Comparison of ENCODE assay signal across 26 cellular contexts in genomic region chr18:74186661-74187060, GRCh38. TPM values are rescaled to one million over a fixed set of nuclear protein-coding genes. Genes with fewer than 3 reads are reported as not detected.
A peak's percentile ranks its signal among the peaks of the same experiment; 100 is the strongest.
DNase-seq lines count a peak whose midpoint lies in the region; ATAC-seq, FAIRE-seq and TF ChIP-seq lines count a peak whose summit lies in the region.
"Had no signal": no experiment of that assay in that cellular context is flagged by ENCODE, and none has a peak within 500 bp of the region (broad histone marks: within the 10 kb centered on the region; RNA-seq: fewer than 3 reads in every experiment).

No MANE protein-coding gene starts in this region.

- WGBS in H1 (ENCODE audit: extremely low coverage in 1 of 2, insufficient coverage in 1 of 2, insufficient read length in 1 of 2, insufficient replicate concordance in 2 of 2, low coverage in 1 of 2, low lambda C conversion rate in 2 of 2, missing lambda C conversion rate in 1 of 2), 2 experiments = 97% methylated on average over 3 of the region's 3 CpGs; no CpG with 5 or more reads in 1 of the 2 experiments
- whole genome bisulfite sequencing in hepatocyte (ENCODE audit: low lambda C conversion rate, missing lambda C conversion rate) = 95% methylated on average over 3 of the region's 3 CpGs

- H3K18ac ChIP-seq in H1 (ENCODE audit: extremely low read depth, low read length) = no peak overlapping the region

- H3K4me1 ChIP-seq in H1 (replicated peaks in 1 of 4; ENCODE audit: control insufficient read depth in 3 of 4, insufficient read depth in 4 of 4, low read length in 3 of 4) = peaks cover 2 to 11% (median 8%) of the 10 kb centered on the region in 4 experiments; a peak in 6 of 7 replicates
- H3K4me1 ChIP-seq in keratinocyte (ENCODE audit: control insufficient read depth, extremely low read depth, insufficient read depth, low read length) = peaks cover 29% of the 10 kb centered on the region
- H3K4me1 ChIP-seq in hepatocyte (ENCODE audit: insufficient read depth) = no peaks in the 10 kb centered on the region
- H3K4me1 ChIP-seq: A549; BE2C; BLaER1 treated with 17β-estradiol and CSF1 and Interleukin-3, amounts not matched to agents 10 nM and 100 nM; HAP-1 had no signal

- H3K27me3 Mint-ChIP-seq in effector memory CD8-positive, alpha-beta T cell = peaks cover 68 to 79% of the 10 kb centered on the region in 2 donors

- no peaks in the 10 kb centered on the region for H3K9me2 ChIP-seq in hepatocyte (replicated peaks; ENCODE audit: insufficient read depth)

- TF ChIP-seq CTCF in D721Med (IDR thresholded peaks at IDR 0.05; ENCODE audit: insufficient read depth, missing control alignments) (no peak), H1 (IDR thresholded peaks at IDR 0.05; ENCODE audit: control extremely low read depth in 1 of 3, insufficient read depth in 1 of 3, low read depth in 1 of 3, low read length in 3 of 3) (no peak), keratinocyte (optimal IDR thresholded peaks at IDR 0.05 in 1 of 3, IDR thresholded peaks at IDR 0.05 in 1 of 3, conservative IDR thresholded peaks at IDR 0.05 in 1 of 3; ENCODE audit: extremely low read depth in 1 of 3, insufficient read depth in 2 of 3, low read length in 3 of 3) (no peak), hepatocyte (IDR thresholded peaks at IDR 0.05; ENCODE audit: poor library complexity) (no peak)

- H3K4me2 ChIP-seq in H1 (ENCODE audit: insufficient read depth in 1 of 2, low read depth in 2 of 2, low read length in 2 of 2) (no peak overlapping the region), keratinocyte (ENCODE audit: control insufficient read depth, extremely low read depth, insufficient read depth, low read depth, low read length) (peak overlapping the region; percentile 23), hepatocyte (no peak overlapping the region)
- H3K4me2 ChIP-seq: A549; BLaER1 treated with 17β-estradiol and CSF1 and Interleukin-3, amounts not matched to agents 10 nM and 100 nM had no signal

- H3K4me3 Mint-ChIP-seq in effector memory CD8-positive, alpha-beta T cell = no peak overlapping the region
- H3K4me3 Mint-ChIP-seq: CD14-positive monocyte; CD4-positive, alpha-beta T cell; CD8-positive, alpha-beta memory T cell; HFFc6 had no signal

- no peak overlapping the region for H3K14ac ChIP-seq in H1 (ENCODE audit: insufficient read length)

- H3K27ac ChIP-seq in H1 (ENCODE audit: low read depth, low read length) (no peak overlapping the region), keratinocyte (ENCODE audit: control insufficient read depth, insufficient read depth, low read length) (no peak overlapping the region), hepatocyte (no peak overlapping the region)
- H3K27ac ChIP-seq: A549; BLaER1 treated with 17β-estradiol and CSF1 and Interleukin-3, amounts not matched to agents 10 nM and 100 nM; GM23248 had no signal

- no peak overlapping the region for H2AK5ac ChIP-seq in H1 (ENCODE audit: low read depth, low read length)

- H4K91ac ChIP-seq in H1 (replicated peaks; ENCODE audit: insufficient read length, low read length) = no peak overlapping the region

- dilution Hi-C loops in keratinocyte (cut with MboI; ENCODE audit: extremely low pct_ligation_motif_present, low sequenced_read_pairs) = no loop called here

- no peak overlapping the region for H2BK5ac ChIP-seq in H1 (ENCODE audit: low read depth, low read length)

- no peak overlapping the region for H4K8ac ChIP-seq in H1 (ENCODE audit: extremely low read depth, insufficient read depth, low read length)

- H2BK15ac ChIP-seq in H1 (ENCODE audit: low read length) = 0 out of 2 replicates have a peak overlapping the region, but pooled peaks have one; percentile 2

- no peaks in the 10 kb centered on the region for H3K79me2 ChIP-seq in H1 (ENCODE audit: control insufficient read depth in 1 of 2, insufficient read depth in 2 of 2, low read length in 2 of 2)
- H3K79me2 ChIP-seq in keratinocyte (ENCODE audit: control insufficient read depth, insufficient read depth, low read length) = no peaks in the 10 kb centered on the region
- H3K79me2 ChIP-seq in hepatocyte = no peaks in the 10 kb centered on the region

- no peaks in the 10 kb centered on the region for H3K9me3 Mint-ChIP-seq in activated naive CD4-positive, alpha-beta T cell treated with anti-CD3 and anti-CD28 coated beads, Interleukin-2, amount 50 U/mL, for 72 hours
- H3K9me3 Mint-ChIP-seq in effector memory CD8-positive, alpha-beta T cell = no peaks in the 10 kb centered on the region
- H3K9me3 Mint-ChIP-seq: CD4-positive, alpha-beta T cell; CD8-positive, alpha-beta memory T cell; HFFc6 had no signal

- TF ChIP-seq POLR2A in H1 (IDR thresholded peaks at IDR 0.05; ENCODE audit: control extremely low read depth in 1 of 2, low read depth in 2 of 2, low read length in 2 of 2) = no peak

- H2AFZ ChIP-seq in H1 (ENCODE audit: low read length) (no peak overlapping the region), keratinocyte (ENCODE audit: control insufficient read depth, low read length) (peak overlapping the region; percentile 74), hepatocyte (no peak overlapping the region)
- H2AFZ ChIP-seq: GM23248 had no signal

- no peak overlapping the region for H4K5ac ChIP-seq in H1 (ENCODE audit: insufficient read length, low read depth, low read length)

- H3K9me3 ChIP-seq in H1 (ENCODE audit: insufficient read depth in 2 of 2, low read depth in 1 of 2, low read length in 1 of 2) (no peaks in the 10 kb centered on the region), keratinocyte (ENCODE audit: control insufficient read depth, low read depth, low read length) (no peaks in the 10 kb centered on the region), hepatocyte (ENCODE audit: low read depth) (no peaks in the 10 kb centered on the region)
- H3K9me3 ChIP-seq: A549; BE2C; BLaER1 treated with 17β-estradiol and CSF1 and Interleukin-3, amounts not matched to agents 10 nM and 100 nM; HAP-1 had no signal

- no peak overlapping the region for H3K4ac ChIP-seq in H1 (replicated peaks; ENCODE audit: insufficient read length, low read depth, low read length)

- TF ChIP-seq RAD21 in H1 (IDR thresholded peaks at IDR 0.05 in 1 of 2, conservative IDR thresholded peaks at IDR 0.05 in 1 of 2; ENCODE audit: low read depth in 2 of 2, low read length in 2 of 2) = no peak

- FAIRE-seq in D721Med (lab: Jason Lieb, UNC) (peak; percentile 93), H1 (lab: Jason Lieb, UNC) (no peak), keratinocyte (lab: Jason Lieb, UNC) (peak; percentile 26)
- FAIRE-seq: A549, GM12891, GM18507, H54 had no signal

- DNase-seq in D721Med (ENCODE audit: insufficient read length, low spot score) = no peak
- DNase-seq in RPMI8226 = peak; percentile 28
- no peak for DNase-seq in H1 (ENCODE audit: low read depth in 1 of 2, low spot score in 2 of 2)
- DNase-seq in keratinocyte (ENCODE audit: low read depth, low spot score) = no peak
- no peak for DNase-seq in LoVo (ENCODE audit: low spot score)
- DNase-seq in hepatocyte (ENCODE audit: low spot score) = no peak
- DNase-seq in activated naive CD4-positive, alpha-beta T cell treated with anti-CD3 and anti-CD28 coated beads, Interleukin-2, amount 50 U/mL, for 72 hours (ENCODE audit: low spot score in 2 of 2) = no peak
- DNase-seq in effector memory CD8-positive, alpha-beta T cell = no peak
- DNase-seq: 8988T; ACHN; AML-193; BE2C; CD4-positive, alpha-beta T cell; CD8-positive, alpha-beta memory T cell; DMS79 treated with DMSO at 0.1 percent for 48 hours; GF-D8; GM23248; HFFc6 had no signal

- no peaks in the 10 kb centered on the region for H4K20me1 ChIP-seq in H1 (replicated peaks in 1 of 2; ENCODE audit: control insufficient read depth in 1 of 2, insufficient read depth in 2 of 2, low read length in 2 of 2)
- H4K20me1 ChIP-seq in keratinocyte (ENCODE audit: control insufficient read depth, extremely low read depth, insufficient read depth, low read length) = no peaks in the 10 kb centered on the region
- H4K20me1 ChIP-seq in hepatocyte (ENCODE audit: insufficient read depth, poor library complexity, severe bottlenecking) = no peaks in the 10 kb centered on the region
- H4K20me1 ChIP-seq: BLaER1 treated with 17β-estradiol and CSF1 and Interleukin-3, amounts not matched to agents 10 nM and 100 nM had no signal

- no peaks in the 10 kb centered on the region for H3K4me1 Mint-ChIP-seq in effector memory CD8-positive, alpha-beta T cell (ENCODE audit: low read depth in 2 of 2)
- H3K4me1 Mint-ChIP-seq: CD14-positive monocyte; CD8-positive, alpha-beta memory T cell had no signal

- no peaks in the 10 kb centered on the region for H3K23me2 ChIP-seq in H1 (ENCODE audit: low read depth, low read length)

- H3K79me1 ChIP-seq in H1 (ENCODE audit: low read depth, low read length) = no peaks in the 10 kb centered on the region

- H3K56ac ChIP-seq in H1 (replicated peaks; ENCODE audit: insufficient read length, low read depth, low read length) = no peak overlapping the region

- no peaks in the 10 kb centered on the region for H3K36me3 ChIP-seq in H1 (ENCODE audit: control insufficient read depth in 2 of 4, insufficient read depth in 4 of 4, low read length in 3 of 4)
- H3K36me3 ChIP-seq in keratinocyte (ENCODE audit: control insufficient read depth in 2 of 2, extremely low read depth in 1 of 2, insufficient read depth in 2 of 2, low read length in 2 of 2) = no peaks in the 10 kb centered on the region
- H3K36me3 ChIP-seq in hepatocyte (replicated peaks; ENCODE audit: insufficient read depth, low read depth) = no peaks in the 10 kb centered on the region
- H3K36me3 ChIP-seq: BE2C; BLaER1 treated with 17β-estradiol and CSF1 and Interleukin-3, amounts not matched to agents 10 nM and 100 nM; HAP-1 had no signal

- H3K9ac ChIP-seq in H1 (replicated peaks in 1 of 4; ENCODE audit: extremely low read depth in 1 of 4, low read depth in 3 of 4, low read length in 3 of 4) (no peak overlapping the region), keratinocyte (ENCODE audit: control insufficient read depth, extremely low read depth, insufficient read depth, low read length) (no peak overlapping the region)
- H3K9ac ChIP-seq: BLaER1 treated with 17β-estradiol and CSF1 and Interleukin-3, amounts not matched to agents 10 nM and 100 nM; GM23248 had no signal

- CTCF ChIA-PET in H1 (lab: Charles Lee; ENCODE audit: partially characterized antibody) = interaction anchor here (1.1 kb wide), 1 partner anchor 273 kb away, joined by 4 read pairs; no protein-coding TSS in a partner anchor

- no peak overlapping the region for H3K4me3 ChIP-seq in H1 (ENCODE audit: extremely low read depth in 1 of 4, insufficient read depth in 2 of 4, low read depth in 3 of 4, low read length in 4 of 4)
- no peak overlapping the region for H3K4me3 ChIP-seq in keratinocyte (ENCODE audit: control insufficient read depth in 2 of 3, extremely low read depth in 1 of 3, insufficient read depth in 2 of 3, low read depth in 1 of 3, low read length in 3 of 3)
- H3K4me3 ChIP-seq in hepatocyte = no peak overlapping the region
- H3K4me3 ChIP-seq: A549; BLaER1 treated with 17β-estradiol and CSF1 and Interleukin-3, amounts not matched to agents 10 nM and 100 nM; GM23248; HAP-1 had no signal

- TF ChIP-seq EP300 in H1 (IDR thresholded peaks at IDR 0.05; ENCODE audit: borderline replicate concordance in 1 of 2, low read depth in 2 of 2, low read length in 2 of 2) = no peak

- H3K23ac ChIP-seq in H1 (ENCODE audit: insufficient read length) = no peak overlapping the region

- H3K36me3 Mint-ChIP-seq in activated naive CD4-positive, alpha-beta T cell treated with anti-CD3 and anti-CD28 coated beads, Interleukin-2, amount 50 U/mL, for 72 hours = no peaks in the 10 kb centered on the region
- no peaks in the 10 kb centered on the region for H3K36me3 Mint-ChIP-seq in effector memory CD8-positive, alpha-beta T cell (ENCODE audit: insufficient read depth)
- H3K36me3 Mint-ChIP-seq: CD14-positive monocyte; CD8-positive, alpha-beta memory T cell had no signal

- 0 out of 2 replicates have a peak overlapping the region, but pooled peaks have one; percentile 39 for H2BK12ac ChIP-seq in H1 (ENCODE audit: low read depth, low read length)

- H3K27me3 ChIP-seq in H1 (replicated peaks in 1 of 4; ENCODE audit: control insufficient read depth in 3 of 4, extremely low read depth in 1 of 4, insufficient read depth in 3 of 4, low read length in 3 of 4) (no peaks in the 10 kb centered on the region), keratinocyte (ENCODE audit: control insufficient read depth, extremely low read depth, insufficient read depth, low read length) (no peaks in the 10 kb centered on the region), hepatocyte (no peaks in the 10 kb centered on the region)
- H3K27me3 ChIP-seq: BLaER1 treated with 17β-estradiol and CSF1 and Interleukin-3, amounts not matched to agents 10 nM and 100 nM had no signal

- H2BK120ac ChIP-seq in H1 (replicated peaks; ENCODE audit: low read depth, low read length) = no peak overlapping the region

- H3K9me1 ChIP-seq in keratinocyte (ENCODE audit: control insufficient read depth, extremely low read depth, insufficient read depth, low read length) = no peaks in the 10 kb centered on the region

- no peak overlapping the region for H3K27ac Mint-ChIP-seq in activated naive CD4-positive, alpha-beta T cell treated with anti-CD3 and anti-CD28 coated beads, Interleukin-2, amount 50 U/mL, for 72 hours
- H3K27ac Mint-ChIP-seq in effector memory CD8-positive, alpha-beta T cell = no peak overlapping the region
- H3K27ac Mint-ChIP-seq: CD14-positive monocyte; CD4-positive, alpha-beta T cell; CD8-positive, alpha-beta memory T cell; HFFc6 had no signal

- POLR2A ChIA-PET in H1 (lab: Charles Lee; ENCODE audit: partially characterized antibody) = no interaction called here

- ATAC-seq in activated naive CD4-positive, alpha-beta T cell treated with anti-CD3 and anti-CD28 coated beads, Interleukin-2, amount 50 U/mL, for 72 hours = no peak
- ATAC-seq in effector memory CD8-positive, alpha-beta T cell (replicated peaks) = no peak
- ATAC-seq: A549 had no signal

- no peak overlapping the region for H2BK20ac ChIP-seq in H1 (ENCODE audit: low read length)

RNA-seq across cellular contexts. Expression of gene TIMM21, which starts 38.3 kb away (rescaled TPM):
- 43.8 and 46.3 TPM in 2 replicates for total RNA-seq in H1 (2021; fragmentation: NEBNext Ultra II Directional; extraction: Animal tissue kit (Norgen Biotek cat#: 25700))
- polyA plus RNA-seq in H1 (2011; rRNA removed) = 17.6 and 27.9 TPM in 2 replicates
- 41.9 TPM for polyA plus RNA-seq in H1 (2011; cell fraction: cytosol; rRNA removed)
- polyA plus RNA-seq in H1 (2011; cell fraction: nucleus; rRNA removed) = 21.7 TPM
- polyA plus RNA-seq in H1 (2012, experiment 1 of 2) = 45.8 to 82.6 TPM (median 47.0 TPM) in 4 replicates
- polyA plus RNA-seq in H1 (2012, experiment 2 of 2) = 3.5 TPM
- 33.2 TPM for polyA plus RNA-seq in H1 (2013, experiment 1 of 2)
- 34.8 TPM for polyA plus RNA-seq in H1 (2013, experiment 2 of 2)
- 30.6 and 37.6 TPM in 2 replicates for polyA minus RNA-seq in H1 (2011; rRNA and poly(A)+ RNA removed)
- 16.1 TPM for polyA minus RNA-seq in H1 (2011; cell fraction: cytosol; rRNA and poly(A)+ RNA removed)
- polyA minus RNA-seq in H1 (2011; cell fraction: nucleus; rRNA and poly(A)+ RNA removed) = 14.3 TPM
- 42.5 to 76.0 TPM (median 58.0 TPM) in 3 replicates for polyA plus RNA-seq in keratinocyte
- polyA plus RNA-seq in keratinocyte (2011; ENCODE audit: low read depth) = 122 TPM
- 46.1 and 54.5 TPM in 2 replicates for polyA plus RNA-seq in keratinocyte (2011; cell fraction: cytosol; rRNA removed)
- polyA plus RNA-seq in keratinocyte (2011; cell fraction: nucleus; rRNA removed) = 45.5 and 58.7 TPM in 2 replicates
- 31.5 and 52.6 TPM in 2 replicates for polyA plus RNA-seq in keratinocyte (2012; ENCODE audit: low replicate concordance)
- polyA minus RNA-seq in keratinocyte = 20.5 to 31.8 TPM (median 22.3 TPM) in 3 replicates
- polyA minus RNA-seq in keratinocyte (2011; cell fraction: cytosol; rRNA and poly(A)+ RNA removed) = 14.0 TPM
- polyA minus RNA-seq in keratinocyte (2011; cell fraction: nucleus; rRNA and poly(A)+ RNA removed) = 8.7 and 13.0 TPM in 2 replicates
- 22.8 and 25.6 TPM in 2 replicates for total RNA-seq in hepatocyte
- polyA plus RNA-seq in hepatocyte = 53.0 and 67.2 TPM in 2 replicates
- total RNA-seq in activated naive CD4-positive, alpha-beta T cell treated with anti-CD3 and anti-CD28 coated beads, Interleukin-2, amount 50 U/mL, for 72 hours = 10 to 100 TPM; 61.0 TPM

RNA-seq across cellular contexts. Expression of gene FBXO15, which starts 39.0 kb away (rescaled TPM):
- total RNA-seq in H1 (2021; fragmentation: NEBNext Ultra II Directional; extraction: Animal tissue kit (Norgen Biotek cat#: 25700)) = 0.46 and 0.84 TPM in 2 replicates
- 0.75 and 0.85 TPM in 2 replicates for polyA plus RNA-seq in H1 (2011; rRNA removed)
- polyA plus RNA-seq in H1 (2011; cell fraction: cytosol; rRNA removed) = 0.96 TPM
- 1.2 TPM for polyA plus RNA-seq in H1 (2011; cell fraction: nucleus; rRNA removed)
- polyA plus RNA-seq in H1 (2012, experiment 1 of 2) = 0.35 to 1.4 TPM (median 0.95 TPM) in 4 replicates
- 0.56 TPM for polyA plus RNA-seq in H1 (2012, experiment 2 of 2)
- 0.81 TPM for polyA plus RNA-seq in H1 (2013, experiment 1 of 2)
- 0.98 TPM for polyA plus RNA-seq in H1 (2013, experiment 2 of 2)
- 0.73 and 2.5 TPM in 2 replicates for polyA minus RNA-seq in H1 (2011; rRNA and poly(A)+ RNA removed)
- polyA minus RNA-seq in H1 (2011; cell fraction: cytosol; rRNA and poly(A)+ RNA removed) = not detected
- polyA minus RNA-seq in H1 (2011; cell fraction: nucleus; rRNA and poly(A)+ RNA removed) = 1.2 TPM
- 0.11 to 0.61 TPM (median 0.26 TPM) in 3 replicates for polyA plus RNA-seq in keratinocyte
- polyA plus RNA-seq in keratinocyte (2011; ENCODE audit: low read depth) = 0.72 TPM
- 0.21 TPM in 2 replicates for polyA plus RNA-seq in keratinocyte (2011; cell fraction: cytosol; rRNA removed)
- 0.39 and 0.90 TPM in 2 replicates for polyA plus RNA-seq in keratinocyte (2011; cell fraction: nucleus; rRNA removed)
- polyA plus RNA-seq in keratinocyte (2012; ENCODE audit: low replicate concordance) = 0.24 and 0.54 TPM in 2 replicates
- polyA minus RNA-seq in keratinocyte = 0.40 TPM in 1 of 3 replicates, not detected in the others
- polyA minus RNA-seq in keratinocyte (2011; cell fraction: cytosol; rRNA and poly(A)+ RNA removed) = not detected
- not detected in 2 replicates for polyA minus RNA-seq in keratinocyte (2011; cell fraction: nucleus; rRNA and poly(A)+ RNA removed)
- 0.48 and 0.93 TPM in 2 replicates for total RNA-seq in hepatocyte
- 0.69 and 0.84 TPM in 2 replicates for polyA plus RNA-seq in hepatocyte
- 1 to 10 TPM; 1.2 to 4.8 TPM for total RNA-seq in activated naive CD4-positive, alpha-beta T cell treated with anti-CD3 and anti-CD28 coated beads, Interleukin-2, amount 50 U/mL, for 72 hours
- total RNA-seq: G401 had no signal
- polyA plus RNA-seq: CD14-positive monocyte had no signal
